21 cellular contexts compared by ENCODE assay signal in the genomic region with DNA sequence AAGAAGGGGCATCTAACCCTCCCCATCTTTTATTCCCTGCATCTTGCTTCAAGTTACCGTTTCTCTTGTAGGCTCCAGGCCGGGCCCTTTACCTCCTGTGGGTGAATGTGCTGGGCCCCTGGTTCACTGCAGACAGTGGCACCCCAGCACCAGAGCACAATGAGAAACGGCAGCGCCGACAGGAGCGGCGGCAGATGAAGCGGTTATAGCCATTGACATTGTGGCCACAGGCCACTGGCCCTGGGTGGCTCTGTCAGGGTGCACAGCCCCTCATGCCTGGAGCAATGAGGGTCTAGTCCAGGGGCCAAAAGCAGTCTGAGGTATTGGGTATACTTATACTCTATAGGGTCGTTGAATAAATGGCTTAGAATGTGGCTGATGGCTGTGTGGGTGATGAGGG. TPM values are rescaled to one million over a fixed set of nuclear protein-coding genes. Genes with fewer than 3 reads are reported as not detected.
DNase-seq lines count a peak whose midpoint lies in the region; ATAC-seq, FAIRE-seq and TF ChIP-seq lines count a peak whose summit lies in the region.
"Had no signal": no experiment of that assay in that cellular context is flagged by ENCODE, and none has a peak within 500 bp of the region (broad histone marks: within the 10 kb centered on the region; RNA-seq: fewer than 3 reads in every experiment).

No MANE protein-coding gene starts in this region.

- no peak overlapping the region for H3K4me3 ChIP-seq in kidney (ENCODE audit: low read length in 2 of 2)
- no peak overlapping the region for H3K4me3 ChIP-seq in HepG2 (replicated peaks in 1 of 3; ENCODE audit: insufficient read depth in 1 of 3, low read depth in 2 of 3, low read length in 3 of 3)
- H3K4me3 ChIP-seq: breast epithelium, esophagus squamous epithelium, sigmoid colon, thoracic aorta had no signal

- no peak for TF ChIP-seq POLR2A in HepG2 (IDR thresholded peaks at IDR 0.05; ENCODE audit: insufficient read depth in 1 of 2, low read depth in 2 of 2, low read length in 2 of 2)

- TF ChIP-seq CTCF in kidney (IDR thresholded peaks at IDR 0.05; ENCODE audit: borderline replicate concordance, extremely low read depth, insufficient read depth) (no peak), HepG2 (CRISPR knock-in tag; IDR thresholded peaks at IDR 0.05) (no peak)

- no peak for FAIRE-seq in kidney (lab: Jason Lieb, UNC)
- FAIRE-seq in HepG2 (lab: Jason Lieb, UNC) = no peak
- FAIRE-seq: H54, islet of Langerhans had no signal

- TF ChIP-seq EP300 in HepG2 (IDR thresholded peaks at IDR 0.05; ENCODE audit: low read depth in 2 of 2, low read length in 2 of 2) = no peak
- no peak for TF ChIP-seq EP300 in HepG2 (CRISPR knock-in tag; IDR thresholded peaks at IDR 0.05; ENCODE audit: borderline replicate concordance)

- peaks cover 17% of the 10 kb centered on the region for H3K79me2 ChIP-seq in HepG2 (ENCODE audit: insufficient read depth, low read length)

- POLR2A ChIA-PET in activated CD8-positive, alpha-beta T cell treated with anti-CD3 and anti-CD28 coated beads, Interleukin-2, amount 10 ng/mL, durations not matched to agents 7 days and 5 days (lab: Charles Lee) = no interaction called here
- POLR2A ChIA-PET in HepG2 (lab: Yijun Ruan, JAX) = no interaction called here

- H3K9me3 ChIP-seq in kidney (ENCODE audit: control insufficient read depth in 1 of 2, low read length in 2 of 2) (no peaks in the 10 kb centered on the region), HepG2 (ENCODE audit: low read length) (no peaks in the 10 kb centered on the region)
- H3K9me3 ChIP-seq: breast epithelium, esophagus squamous epithelium, sigmoid colon, thoracic aorta had no signal

- intact Hi-C loops in kidney (cut with DNase I) (no loop called here), HepG2 (cut with micrococcal nuclease; ENCODE audit: unreplicated experiment) (loop anchor here (5.0 kb wide), 1 partner anchor 42 kb away; no protein-coding TSS in a partner anchor)

- H3K27ac ChIP-seq in kidney (ENCODE audit: low read depth in 2 of 2, low read length in 2 of 2) (no peak overlapping the region), HepG2 (ENCODE audit: extremely low read length, insufficient read depth, low read length) (no peak overlapping the region)
- H3K27ac ChIP-seq: breast epithelium, esophagus squamous epithelium, KMS-11, sigmoid colon, thoracic aorta had no signal

- no peak for DNase-seq in stimulated activated naive CD8-positive, alpha-beta T cell treated with anti-CD3 and anti-CD28 coated beads, Interleukin-15, Interleukin-2, amounts not matched to agents 100 U/mL and 50 U/mL, for 24 hours
- no peak for DNase-seq in activated CD8-positive, alpha-beta T cell treated with anti-CD3 and anti-CD28 coated beads, Interleukin-2, amount 10 ng/mL, durations not matched to agents 7 days and 5 days
- DNase-seq in kidney = peak; percentile 61
- no peak for DNase-seq in NCI-H2107 (lab: John Stamatoyannopoulos, UW)
- DNase-seq in stimulated activated CD4-positive, alpha-beta T cell treated with anti-CD3 and anti-CD28 coated beads, Interleukin-15, amount 100 ng/mL, for 24 hours = no peak
- no peak for DNase-seq in HepG2 (ENCODE audit: low spot score)
- DNase-seq: AML-193, DMS153, esophagus squamous epithelium, mesenchymal stem cell, NCI-H345, occipital lobe, SIG-M5, sigmoid colon had no signal

- no peak for TF ChIP-seq RAD21 in HepG2 (CRISPR knock-in tag; IDR thresholded peaks at IDR 0.05)

- peaks cover 48% of the 10 kb centered on the region for H3K4me1 Mint-ChIP-seq in stimulated activated naive CD8-positive, alpha-beta T cell treated with anti-CD3 and anti-CD28 coated beads, Interleukin-15, Interleukin-2, amounts not matched to agents 100 ng/mL and 50 ng/mL, for 24 hours (ENCODE audit: low read depth)
- peaks cover 41% of the 10 kb centered on the region for H3K4me1 Mint-ChIP-seq in activated CD8-positive, alpha-beta T cell treated with anti-CD3 and anti-CD28 coated beads, Interleukin-2, amount 10 ng/mL, durations not matched to agents 7 days and 5 days (ENCODE audit: low read depth)

- no peaks in the 10 kb centered on the region; the same call in 1 of the 2 replicates for H4K20me1 ChIP-seq in HepG2 (ENCODE audit: insufficient read depth, low read length)

- peaks cover 0 to 4% of the 10 kb centered on the region in 2 experiments; a peak in 1 of 5 replicates for H3K27me3 ChIP-seq in HepG2 (ENCODE audit: control insufficient read depth in 1 of 2, insufficient read depth in 2 of 2, low read length in 2 of 2)
- H3K27me3 ChIP-seq: breast epithelium, esophagus squamous epithelium, sigmoid colon had no signal

- peaks cover 18 to 26% of the 10 kb centered on the region in 2 donors for H3K36me3 ChIP-seq in kidney (ENCODE audit: control insufficient read depth in 1 of 2, insufficient read depth in 2 of 2, low read length in 2 of 2)
- H3K36me3 ChIP-seq in HepG2 (replicated peaks in 1 of 2; ENCODE audit: control insufficient read depth in 1 of 2, insufficient read depth in 2 of 2, low read length in 2 of 2) = peaks cover 32 to 40% of the 10 kb centered on the region in 2 experiments

- no peak overlapping the region for H3K27ac Mint-ChIP-seq in stimulated activated naive CD8-positive, alpha-beta T cell treated with anti-CD3 and anti-CD28 coated beads, Interleukin-15, Interleukin-2, amounts not matched to agents 100 ng/mL and 50 ng/mL, for 24 hours
- H3K27ac Mint-ChIP-seq in activated CD8-positive, alpha-beta T cell treated with anti-CD3 and anti-CD28 coated beads, Interleukin-2, amount 10 ng/mL, durations not matched to agents 7 days and 5 days = no peak overlapping the region

- H3K27me3 Mint-ChIP-seq in stimulated activated naive CD8-positive, alpha-beta T cell treated with anti-CD3 and anti-CD28 coated beads, Interleukin-15, Interleukin-2, amounts not matched to agents 100 ng/mL and 50 ng/mL, for 24 hours = no peaks in the 10 kb centered on the region
- no peaks in the 10 kb centered on the region for H3K27me3 Mint-ChIP-seq in activated CD8-positive, alpha-beta T cell treated with anti-CD3 and anti-CD28 coated beads, Interleukin-2, amount 10 ng/mL, durations not matched to agents 7 days and 5 days (ENCODE audit: low read depth)

- in situ Hi-C loops in HepG2 (cut with HindIII; ENCODE audit: extremely low pct_ligation_motif_present, low pct_unique_long_range_greater_than_20kb) = no loop called here

- H2AFZ ChIP-seq in HepG2 (ENCODE audit: low read length) = no peak overlapping the region

- 98% methylated on average over 9 of the region's 9 CpGs for WGBS in HepG2 (ENCODE audit: low lambda C conversion rate)

- no peak overlapping the region for H3K4me2 ChIP-seq in HepG2 (ENCODE audit: low read depth, low read length)

- H3K4me3 Mint-ChIP-seq in stimulated activated naive CD8-positive, alpha-beta T cell treated with anti-CD3 and anti-CD28 coated beads, Interleukin-15, Interleukin-2, amounts not matched to agents 100 ng/mL and 50 ng/mL, for 24 hours = peak overlapping the region; percentile 97
- H3K4me3 Mint-ChIP-seq in activated CD8-positive, alpha-beta T cell treated with anti-CD3 and anti-CD28 coated beads, Interleukin-2, amount 10 ng/mL, durations not matched to agents 7 days and 5 days = peak overlapping the region; percentile 19

- peaks cover 38% of the 10 kb centered on the region for H3K36me3 Mint-ChIP-seq in stimulated activated naive CD8-positive, alpha-beta T cell treated with anti-CD3 and anti-CD28 coated beads, Interleukin-15, Interleukin-2, amounts not matched to agents 100 ng/mL and 50 ng/mL, for 24 hours (ENCODE audit: low read depth)
- H3K36me3 Mint-ChIP-seq in activated CD8-positive, alpha-beta T cell treated with anti-CD3 and anti-CD28 coated beads, Interleukin-2, amount 10 ng/mL, durations not matched to agents 7 days and 5 days (ENCODE audit: low read depth) = peaks cover 44% of the 10 kb centered on the region

- BruUV-seq in HepG2 (replicated peaks; lab: Mats Ljungman, UMichigan) = no TSS peak

- CTCF ChIA-PET in activated CD8-positive, alpha-beta T cell treated with anti-CD3 and anti-CD28 coated beads, Interleukin-2, amount 10 ng/mL, durations not matched to agents 7 days and 5 days (lab: Charles Lee) = interaction anchor here (5.9 kb wide), 1 partner anchor 17 kb away, joined by 64 read pairs; a partner anchor contains a TSS
- CTCF ChIA-PET in HepG2 (lab: Yijun Ruan, JAX; ENCODE audit: low intra/inter-chr PET ratio, low total read pairs) = no interaction called here

- H3K4me1 ChIP-seq in kidney (ENCODE audit: control insufficient read depth in 1 of 2, insufficient read depth in 1 of 2, low read depth in 1 of 2, low read length in 2 of 2) = peaks cover 11 to 20% of the 10 kb centered on the region in 2 donors
- H3K4me1 ChIP-seq in HepG2 (ENCODE audit: insufficient read depth, low read length) = peaks cover 29% of the 10 kb centered on the region

- no peaks in the 10 kb centered on the region for H3K9me3 Mint-ChIP-seq in stimulated activated naive CD8-positive, alpha-beta T cell treated with anti-CD3 and anti-CD28 coated beads, Interleukin-15, Interleukin-2, amounts not matched to agents 100 ng/mL and 50 ng/mL, for 24 hours
- no peaks in the 10 kb centered on the region for H3K9me3 Mint-ChIP-seq in activated CD8-positive, alpha-beta T cell treated with anti-CD3 and anti-CD28 coated beads, Interleukin-2, amount 10 ng/mL, durations not matched to agents 7 days and 5 days (ENCODE audit: insufficient read depth)

- ATAC-seq in stimulated activated naive CD8-positive, alpha-beta T cell treated with anti-CD3 and anti-CD28 coated beads, Interleukin-15, Interleukin-2, amounts not matched to agents 100 U/mL and 50 U/mL, for 24 hours = no peak
- no peak for ATAC-seq in activated CD8-positive, alpha-beta T cell treated with anti-CD3 and anti-CD28 coated beads, Interleukin-2, amount 10 ng/mL, durations not matched to agents 7 days and 5 days
- ATAC-seq in HG02610 (IDR thresholded peaks at IDR 0.05; ENCODE audit: unreplicated experiment) (no peak), HepG2 (no peak)

- H3K9ac ChIP-seq in kidney (ENCODE audit: low read length in 2 of 2) (no peak overlapping the region), HepG2 (ENCODE audit: insufficient read depth, low read depth, low read length) (no peak overlapping the region)
- H3K9ac ChIP-seq: KMS-11 had no signal

RNA-seq across cellular contexts. Expression of a gene that starts 2.0 kb away (rescaled TPM):
- 10 to 100 TPM; 33.7 TPM for total RNA-seq in activated CD8-positive, alpha-beta T cell treated with anti-CD3 and anti-CD28 coated beads, Interleukin-2, amount 10 ng/mL, durations not matched to agents 7 days and 5 days
- total RNA-seq in kidney (47.1 TPM), HepG2 (2016; rRNA removed; fragmentation: Illumina TruSeq; extraction: Trizol) (50.6 and 72.9 TPM in 2 replicates)
- polyA plus RNA-seq in kidney (ENCODE audit: insufficient read depth, low read depth, low replicate concordance) (145 TPM), HepG2 (2011; rRNA removed) (58.8 and 66.9 TPM in 2 replicates)
- total RNA-seq in HepG2 (2016; cell fraction: cytosol; rRNA removed; fragmentation: Illumina TruSeq; extraction: Trizol; ENCODE audit: low read depth) = 46.7 and 49.0 TPM in 2 replicates
- total RNA-seq in HepG2 (2016; cell fraction: insoluble cytoplasmic fraction; rRNA removed; fragmentation: Illumina TruSeq; extraction: Trizol) = 52.7 and 71.2 TPM in 2 replicates
- 48.8 and 62.4 TPM in 2 replicates for total RNA-seq in HepG2 (2016; cell fraction: membrane; rRNA removed; fragmentation: Illumina TruSeq; extraction: Trizol)
- total RNA-seq in HepG2 (2016; cell fraction: nucleus; rRNA removed; fragmentation: Illumina TruSeq; extraction: Trizol) = 57.5 and 64.0 TPM in 2 replicates
- polyA plus RNA-seq in HepG2 (2011; cell fraction: cytosol; rRNA removed) = 86.4 and 95.7 TPM in 2 replicates
- polyA plus RNA-seq in HepG2 (2011; cell fraction: nucleus; rRNA removed) = 60.0 and 64.8 TPM in 2 replicates
- polyA plus RNA-seq in HepG2 (2012) = 38.6 and 40.1 TPM in 2 replicates
- polyA plus RNA-seq in HepG2 (2016; cell fraction: cytosol; fragmentation: Illumina TruSeq; extraction: Trizol; ENCODE audit: low read depth) = 47.9 and 51.3 TPM in 2 replicates
- 53.9 and 64.3 TPM in 2 replicates for polyA plus RNA-seq in HepG2 (2016; cell fraction: insoluble cytoplasmic fraction; fragmentation: Illumina TruSeq; extraction: Trizol; ENCODE audit: low read depth)
- 49.5 and 59.3 TPM in 2 replicates for polyA plus RNA-seq in HepG2 (2016; cell fraction: membrane; fragmentation: Illumina TruSeq; extraction: Trizol; ENCODE audit: low read depth)
- polyA plus RNA-seq in HepG2 (2016; cell fraction: nucleus; fragmentation: Illumina TruSeq; extraction: Trizol; ENCODE audit: insufficient read depth, low read depth) = 92.5 and 95.8 TPM in 2 replicates
- 76.4 and 93.1 TPM in 2 replicates for polyA minus RNA-seq in HepG2 (2011; rRNA and poly(A)+ RNA removed; ENCODE audit: low replicate concordance)
- 16.8 and 20.6 TPM in 2 replicates for polyA minus RNA-seq in HepG2 (2011; cell fraction: cytosol; rRNA and poly(A)+ RNA removed)
- polyA minus RNA-seq in HepG2 (2011; cell fraction: nucleus; rRNA and poly(A)+ RNA removed) = 58.8 and 60.5 TPM in 2 replicates

RNA-seq across cellular contexts. Expression of a gene that starts 18.4 kb away (rescaled TPM):
- 100 to 1,000 TPM in 1 of 2 experiments, 10 to 100 TPM in 1; 93.4 to 101 TPM for total RNA-seq in activated CD8-positive, alpha-beta T cell treated with anti-CD3 and anti-CD28 coated beads, Interleukin-2, amount 10 ng/mL, durations not matched to agents 7 days and 5 days
- 30.4 TPM for total RNA-seq in kidney
- 21.0 TPM for polyA plus RNA-seq in kidney (ENCODE audit: insufficient read depth, low read depth, low replicate concordance)
- total RNA-seq in HepG2 (2016; rRNA removed; fragmentation: Illumina TruSeq; extraction: Trizol) = 10.9 and 20.8 TPM in 2 replicates
- total RNA-seq in HepG2 (2016; cell fraction: cytosol; rRNA removed; fragmentation: Illumina TruSeq; extraction: Trizol; ENCODE audit: low read depth) = 5.1 and 5.8 TPM in 2 replicates
- 8.4 and 24.4 TPM in 2 replicates for total RNA-seq in HepG2 (2016; cell fraction: insoluble cytoplasmic fraction; rRNA removed; fragmentation: Illumina TruSeq; extraction: Trizol)
- total RNA-seq in HepG2 (2016; cell fraction: membrane; rRNA removed; fragmentation: Illumina TruSeq; extraction: Trizol) = 8.8 and 9.7 TPM in 2 replicates
- 34.0 and 35.5 TPM in 2 replicates for total RNA-seq in HepG2 (2016; cell fraction: nucleus; rRNA removed; fragmentation: Illumina TruSeq; extraction: Trizol)
- 15.0 and 20.0 TPM in 2 replicates for polyA plus RNA-seq in HepG2 (2011; rRNA removed)
- polyA plus RNA-seq in HepG2 (2011; cell fraction: cytosol; rRNA removed) = 3.6 and 6.2 TPM in 2 replicates
- polyA plus RNA-seq in HepG2 (2011; cell fraction: nucleus; rRNA removed) = 111 and 166 TPM in 2 replicates
- 18.8 and 19.0 TPM in 2 replicates for polyA plus RNA-seq in HepG2 (2012)
- polyA plus RNA-seq in HepG2 (2016; cell fraction: cytosol; fragmentation: Illumina TruSeq; extraction: Trizol; ENCODE audit: low read depth) = 3.2 and 3.7 TPM in 2 replicates
- polyA plus RNA-seq in HepG2 (2016; cell fraction: insoluble cytoplasmic fraction; fragmentation: Illumina TruSeq; extraction: Trizol; ENCODE audit: low read depth) = 8.1 and 13.0 TPM in 2 replicates
- polyA plus RNA-seq in HepG2 (2016; cell fraction: membrane; fragmentation: Illumina TruSeq; extraction: Trizol; ENCODE audit: low read depth) = 6.7 and 6.9 TPM in 2 replicates
- polyA plus RNA-seq in HepG2 (2016; cell fraction: nucleus; fragmentation: Illumina TruSeq; extraction: Trizol; ENCODE audit: insufficient read depth, low read depth) = 97.6 and 114 TPM in 2 replicates
- polyA minus RNA-seq in HepG2 (2011; rRNA and poly(A)+ RNA removed; ENCODE audit: low replicate concordance) = 13.4 and 16.3 TPM in 2 replicates
- 7.6 and 12.0 TPM in 2 replicates for polyA minus RNA-seq in HepG2 (2011; cell fraction: cytosol; rRNA and poly(A)+ RNA removed)
- 15.7 and 16.7 TPM in 2 replicates for polyA minus RNA-seq in HepG2 (2011; cell fraction: nucleus; rRNA and poly(A)+ RNA removed)

RNA-seq across cellular contexts. Expression of a gene that starts 19.9 kb away (rescaled TPM):
- 1 to 10 TPM; 3.1 to 4.1 TPM for total RNA-seq in activated CD8-positive, alpha-beta T cell treated with anti-CD3 and anti-CD28 coated beads, Interleukin-2, amount 10 ng/mL, durations not matched to agents 7 days and 5 days
- total RNA-seq in kidney (1.1 TPM), HepG2 (2016; rRNA removed; fragmentation: Illumina TruSeq; extraction: Trizol) (0.15 and 0.58 TPM in 2 replicates)
- polyA plus RNA-seq in kidney (ENCODE audit: insufficient read depth, low read depth, low replicate concordance) (0.92 TPM), HepG2 (2011; rRNA removed) (1.4 and 1.5 TPM in 2 replicates)
- total RNA-seq in HepG2 (2016; cell fraction: cytosol; rRNA removed; fragmentation: Illumina TruSeq; extraction: Trizol; ENCODE audit: low read depth) = 0.26 and 0.71 TPM in 2 replicates
- total RNA-seq in HepG2 (2016; cell fraction: insoluble cytoplasmic fraction; rRNA removed; fragmentation: Illumina TruSeq; extraction: Trizol) = 0.13 and 0.69 TPM in 2 replicates
- 0.21 and 0.46 TPM in 2 replicates for total RNA-seq in HepG2 (2016; cell fraction: membrane; rRNA removed; fragmentation: Illumina TruSeq; extraction: Trizol)
- total RNA-seq in HepG2 (2016; cell fraction: nucleus; rRNA removed; fragmentation: Illumina TruSeq; extraction: Trizol) = 0.81 and 1.1 TPM in 2 replicates
- polyA plus RNA-seq in HepG2 (2011; cell fraction: cytosol; rRNA removed) = 0.54 and 0.66 TPM in 2 replicates
- 11.5 and 16.1 TPM in 2 replicates for polyA plus RNA-seq in HepG2 (2011; cell fraction: nucleus; rRNA removed)
- 0.86 and 0.88 TPM in 2 replicates for polyA plus RNA-seq in HepG2 (2012)
- polyA plus RNA-seq in HepG2 (2016; cell fraction: cytosol; fragmentation: Illumina TruSeq; extraction: Trizol; ENCODE audit: low read depth) = 0.06 and 0.33 TPM in 2 replicates
- polyA plus RNA-seq in HepG2 (2016; cell fraction: insoluble cytoplasmic fraction; fragmentation: Illumina TruSeq; extraction: Trizol; ENCODE audit: low read depth) = 0.11 and 0.30 TPM in 2 replicates
- 0.14 and 0.19 TPM in 2 replicates for polyA plus RNA-seq in HepG2 (2016; cell fraction: membrane; fragmentation: Illumina TruSeq; extraction: Trizol; ENCODE audit: low read depth)
- 1.8 and 2.8 TPM in 2 replicates for polyA plus RNA-seq in HepG2 (2016; cell fraction: nucleus; fragmentation: Illumina TruSeq; extraction: Trizol; ENCODE audit: insufficient read depth, low read depth)
- polyA minus RNA-seq in HepG2 (2011; rRNA and poly(A)+ RNA removed; ENCODE audit: low replicate concordance) = 0.80 and 1.8 TPM in 2 replicates
- polyA minus RNA-seq in HepG2 (2011; cell fraction: cytosol; rRNA and poly(A)+ RNA removed) = 0.20 TPM in 1 of 2 replicates, not detected in the other
- 1.7 and 2.5 TPM in 2 replicates for polyA minus RNA-seq in HepG2 (2011; cell fraction: nucleus; rRNA and poly(A)+ RNA removed)

RNA-seq across cellular contexts. Expression of a gene that starts 30.0 kb away (rescaled TPM):
- 1 to 10 TPM; 7.2 to 8.0 TPM for total RNA-seq in activated CD8-positive, alpha-beta T cell treated with anti-CD3 and anti-CD28 coated beads, Interleukin-2, amount 10 ng/mL, durations not matched to agents 7 days and 5 days
- total RNA-seq in kidney (24.2 TPM), HepG2 (2016; rRNA removed; fragmentation: Illumina TruSeq; extraction: Trizol) (0.58 and 2.6 TPM in 2 replicates)
- polyA plus RNA-seq in kidney (ENCODE audit: insufficient read depth, low read depth, low replicate concordance) (33.1 TPM), HepG2 (2011; rRNA removed) (4.0 and 5.7 TPM in 2 replicates)
- total RNA-seq in HepG2 (2016; cell fraction: cytosol; rRNA removed; fragmentation: Illumina TruSeq; extraction: Trizol; ENCODE audit: low read depth) = 0.61 and 0.97 TPM in 2 replicates
- total RNA-seq in HepG2 (2016; cell fraction: insoluble cytoplasmic fraction; rRNA removed; fragmentation: Illumina TruSeq; extraction: Trizol) = 0.46 and 2.4 TPM in 2 replicates
- 1.1 and 1.3 TPM in 2 replicates for total RNA-seq in HepG2 (2016; cell fraction: membrane; rRNA removed; fragmentation: Illumina TruSeq; extraction: Trizol)
- 5.3 and 6.4 TPM in 2 replicates for total RNA-seq in HepG2 (2016; cell fraction: nucleus; rRNA removed; fragmentation: Illumina TruSeq; extraction: Trizol)
- polyA plus RNA-seq in HepG2 (2011; cell fraction: cytosol; rRNA removed) = 1.1 and 2.2 TPM in 2 replicates
- 45.0 and 50.5 TPM in 2 replicates for polyA plus RNA-seq in HepG2 (2011; cell fraction: nucleus; rRNA removed)
- polyA plus RNA-seq in HepG2 (2012) = 2.3 and 4.2 TPM in 2 replicates
- 1.5 TPM in 2 replicates for polyA plus RNA-seq in HepG2 (2016; cell fraction: cytosol; fragmentation: Illumina TruSeq; extraction: Trizol; ENCODE audit: low read depth)
- polyA plus RNA-seq in HepG2 (2016; cell fraction: insoluble cytoplasmic fraction; fragmentation: Illumina TruSeq; extraction: Trizol; ENCODE audit: low read depth) = 0.64 and 0.70 TPM in 2 replicates
- polyA plus RNA-seq in HepG2 (2016; cell fraction: membrane; fragmentation: Illumina TruSeq; extraction: Trizol; ENCODE audit: low read depth) = 1.5 and 1.8 TPM in 2 replicates
- 15.0 and 18.4 TPM in 2 replicates for polyA plus RNA-seq in HepG2 (2016; cell fraction: nucleus; fragmentation: Illumina TruSeq; extraction: Trizol; ENCODE audit: insufficient read depth, low read depth)
- 2.2 and 4.9 TPM in 2 replicates for polyA minus RNA-seq in HepG2 (2011; rRNA and poly(A)+ RNA removed; ENCODE audit: low replicate concordance)
- 0.62 TPM in 1 of 2 replicates, not detected in the other for polyA minus RNA-seq in HepG2 (2011; cell fraction: cytosol; rRNA and poly(A)+ RNA removed)
- polyA minus RNA-seq in HepG2 (2011; cell fraction: nucleus; rRNA and poly(A)+ RNA removed) = 3.5 and 6.0 TPM in 2 replicates

RNA-seq across cellular contexts. Expression of a gene that starts 37.0 kb away (rescaled TPM):
- total RNA-seq in activated CD8-positive, alpha-beta T cell treated with anti-CD3 and anti-CD28 coated beads, Interleukin-2, amount 10 ng/mL, durations not matched to agents 7 days and 5 days = 100 to 1,000 TPM; 134 to 138 TPM
- 54.4 TPM for total RNA-seq in kidney
- polyA plus RNA-seq in kidney (ENCODE audit: insufficient read depth, low read depth, low replicate concordance) = 39.1 TPM
- total RNA-seq in HepG2 (2016; rRNA removed; fragmentation: Illumina TruSeq; extraction: Trizol) = 73.7 and 84.8 TPM in 2 replicates
- total RNA-seq in HepG2 (2016; cell fraction: cytosol; rRNA removed; fragmentation: Illumina TruSeq; extraction: Trizol; ENCODE audit: low read depth) = 111 and 122 TPM in 2 replicates
- total RNA-seq in HepG2 (2016; cell fraction: insoluble cytoplasmic fraction; rRNA removed; fragmentation: Illumina TruSeq; extraction: Trizol) = 66.9 and 81.3 TPM in 2 replicates
- 156 and 162 TPM in 2 replicates for total RNA-seq in HepG2 (2016; cell fraction: membrane; rRNA removed; fragmentation: Illumina TruSeq; extraction: Trizol)
- total RNA-seq in HepG2 (2016; cell fraction: nucleus; rRNA removed; fragmentation: Illumina TruSeq; extraction: Trizol) = 71.5 and 85.9 TPM in 2 replicates
- polyA plus RNA-seq in HepG2 (2011; rRNA removed) = 91.2 and 106 TPM in 2 replicates
- polyA plus RNA-seq in HepG2 (2011; cell fraction: cytosol; rRNA removed) = 63.8 and 83.4 TPM in 2 replicates
- 329 and 348 TPM in 2 replicates for polyA plus RNA-seq in HepG2 (2011; cell fraction: nucleus; rRNA removed)
- 45.8 and 56.9 TPM in 2 replicates for polyA plus RNA-seq in HepG2 (2012)
- polyA plus RNA-seq in HepG2 (2016; cell fraction: cytosol; fragmentation: Illumina TruSeq; extraction: Trizol; ENCODE audit: low read depth) = 109 and 110 TPM in 2 replicates
- polyA plus RNA-seq in HepG2 (2016; cell fraction: insoluble cytoplasmic fraction; fragmentation: Illumina TruSeq; extraction: Trizol; ENCODE audit: low read depth) = 72.0 and 83.6 TPM in 2 replicates
- 149 and 153 TPM in 2 replicates for polyA plus RNA-seq in HepG2 (2016; cell fraction: membrane; fragmentation: Illumina TruSeq; extraction: Trizol; ENCODE audit: low read depth)
- 186 TPM in 2 replicates for polyA plus RNA-seq in HepG2 (2016; cell fraction: nucleus; fragmentation: Illumina TruSeq; extraction: Trizol; ENCODE audit: insufficient read depth, low read depth)
- polyA minus RNA-seq in HepG2 (2011; rRNA and poly(A)+ RNA removed; ENCODE audit: low replicate concordance) = 122 and 150 TPM in 2 replicates
- 32.3 and 33.8 TPM in 2 replicates for polyA minus RNA-seq in HepG2 (2011; cell fraction: cytosol; rRNA and poly(A)+ RNA removed)
- 77.0 and 99.3 TPM in 2 replicates for polyA minus RNA-seq in HepG2 (2011; cell fraction: nucleus; rRNA and poly(A)+ RNA removed)
